ENCODE assay signal across 11 cellular contexts in the genomic region with DNA sequence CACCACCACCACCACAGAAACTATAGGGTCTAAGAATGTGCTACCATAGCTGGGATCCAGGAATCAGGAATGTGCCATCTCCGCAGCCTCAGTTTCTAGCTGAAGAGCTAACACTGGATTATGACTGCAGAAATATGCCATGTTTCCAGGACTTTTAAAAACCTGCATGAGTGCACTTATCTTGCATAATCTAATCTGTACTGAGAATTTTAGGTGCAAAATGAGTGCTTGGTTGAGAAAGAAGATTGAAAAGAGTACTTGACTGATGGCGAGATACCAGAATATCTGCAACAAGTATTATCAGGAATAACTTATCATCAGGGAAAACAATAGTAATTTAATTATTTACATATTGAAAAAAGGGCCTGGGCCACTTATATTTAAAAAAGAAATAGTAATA.
"Had no signal": no experiment of that assay in that cellular context is flagged by ENCODE, and none has a peak within 500 bp of the region (broad histone marks: within the 10 kb centered on the region; RNA-seq: fewer than 3 reads in every experiment).

No MANE protein-coding gene starts in this region.

- H3K27ac Mint-ChIP-seq: GM23338, H9, HFFc6 had no signal

- H3K36me3 ChIP-seq: HAP-1 had no signal

- ATAC-seq: GM23338, HCT116 had no signal

- FAIRE-seq: H1, H54 had no signal

- DNase-seq: GM23248, GOT3, H7, H9, HCEC 1CT, HFFc6 had no signal

- H3K4me2 ChIP-seq: GM23338 had no signal

- H3K4me1 Mint-ChIP-seq: H9 had no signal

- H2AFZ ChIP-seq: GM23248, GM23338 had no signal

- H3K4me1 ChIP-seq: HAP-1 had no signal

- H3K9me3 ChIP-seq: HAP-1 had no signal

- H3K27ac ChIP-seq: GM23248 had no signal

- H3K9me3 Mint-ChIP-seq: GM23338, H9, HFFc6 had no signal

- H3K4me3 ChIP-seq: GM23248, GM23338, HAP-1 had no signal

- H3K4me3 Mint-ChIP-seq: GM23338, H9, HFFc6 had no signal

- H3K9ac ChIP-seq: GM23248 had no signal
